33 cellular contexts compared by ENCODE assay signal in genomic region chr12:118884226-118884625, GRCh38.
"Had no signal": no experiment of that assay in that cellular context is flagged by ENCODE, and none has a peak within 500 bp of the region (broad histone marks: within the 10 kb centered on the region; RNA-seq: fewer than 3 reads in every experiment).

No MANE protein-coding gene starts in this region.

- H3K79me2 ChIP-seq: parathyroid adenoma had no signal

- FAIRE-seq: colon, endometrium had no signal

- H3K9ac ChIP-seq: parathyroid adenoma had no signal

- H3K27me3 ChIP-seq: ascending aorta, brain microvascular endothelial cell, right atrium auricular region, tibial artery, upper lobe of right lung had no signal

- H3K9me3 ChIP-seq: ascending aorta, lower lobe of right lung, psoas muscle, right atrium auricular region, tibial artery, upper lobe of right lung had no signal

- H3K4me2 ChIP-seq: smooth muscle cell had no signal

- H2AFZ ChIP-seq: parathyroid adenoma had no signal

- DNase-seq: activated CD4-positive, alpha-beta memory T cell treated with anti-CD3 and anti-CD28 coated beads, Interleukin-2, amount 10 ng/mL, durations not matched to agents 7 days and 5 days; activated CD4-positive, alpha-beta T cell treated with anti-CD3 and anti-CD28 coated beads for 1 hour; activated CD4-positive, alpha-beta T cell treated with anti-CD3 and anti-CD28 coated beads, Interleukin-2, amount 10 ng/mL, durations not matched to agents 7 days and 5 days; activated CD8-positive, alpha-beta memory T cell treated with anti-CD3 and anti-CD28 coated beads, Interleukin-2, amount 50 U/mL, for 48 hours; activated gamma-delta T cell; activated naive CD4-positive, alpha-beta T cell treated with anti-CD3 and anti-CD28 coated beads, Interleukin-2, amount 10 ng/mL, durations not matched to agents 7 days and 5 days; activated naive CD8-positive, alpha-beta T cell treated with anti-CD3 and anti-CD28 coated beads, Interleukin-2, amount 10 ng/mL, durations not matched to agents 7 days and 5 days; activated T-cell treated with anti-CD3 and anti-CD28 coated beads, Interleukin-2, amount 50 U/mL, for 24 hours; brain microvascular endothelial cell; central memory CD4-positive, alpha-beta T cell; effector CD8-positive, alpha-beta T cell; heart left ventricle; left lung; lower lobe of right lung; naive B cell; nucleus accumbens; psoas muscle; stimulated activated CD4-positive, alpha-beta T cell treated with anti-CD3 and anti-CD28 coated beads, Interleukin-1b, Interleukin-23, amount 100 ng/mL, for 48 hours; stimulated activated CD4-positive, alpha-beta T cell treated with anti-CD3 and anti-CD28 coated beads, Interleukin-4, amount 100 ng/mL, for 4 hours; stimulated activated CD8-positive, alpha-beta memory T cell treated with anti-CD3 and anti-CD28 coated beads, Interleukin-4, amount 100 ng/mL, for 48 hours; stimulated activated naive CD8-positive, alpha-beta T cell treated with anti-CD3 and anti-CD28 coated beads, Interleukin-15, amount 100 ng/mL, for 72 hours; substantia nigra; T-helper 2 cell; tibial artery; upper lobe of right lung had no signal

- H3K4me3 ChIP-seq: ascending aorta, heart left ventricle, left lung, lower lobe of right lung, psoas muscle, right atrium auricular region, smooth muscle cell, tibial artery, upper lobe of right lung had no signal

- H3K27ac ChIP-seq: ascending aorta, brain microvascular endothelial cell, heart left ventricle, left lung, lower lobe of right lung, parathyroid adenoma, psoas muscle, right atrium auricular region, tibial artery, upper lobe of right lung had no signal

- H3K4me1 ChIP-seq: ascending aorta, heart left ventricle, left lung, lower lobe of right lung, parathyroid adenoma, psoas muscle, right atrium auricular region, tibial artery, upper lobe of right lung had no signal

- H3K36me3 ChIP-seq: ascending aorta, brain microvascular endothelial cell, heart left ventricle, left lung, lower lobe of right lung, right atrium auricular region, tibial artery, upper lobe of right lung had no signal

- ATAC-seq: heart left ventricle; left lung; lower lobe of right lung; psoas muscle; stimulated activated memory B cell treated with anti-CD40 and anti-IgM and Interleukin-4, amounts not matched to agents 10 μg/mL and 1 μg/mL and 100 μg/mL, for 72 hours; stimulated activated naive CD8-positive, alpha-beta T cell treated with anti-CD3 and anti-CD28 coated beads, Interleukin-15, amount 100 ng/mL, for 72 hours; upper lobe of right lung; WTC11 had no signal
